In the genomic region with DNA sequence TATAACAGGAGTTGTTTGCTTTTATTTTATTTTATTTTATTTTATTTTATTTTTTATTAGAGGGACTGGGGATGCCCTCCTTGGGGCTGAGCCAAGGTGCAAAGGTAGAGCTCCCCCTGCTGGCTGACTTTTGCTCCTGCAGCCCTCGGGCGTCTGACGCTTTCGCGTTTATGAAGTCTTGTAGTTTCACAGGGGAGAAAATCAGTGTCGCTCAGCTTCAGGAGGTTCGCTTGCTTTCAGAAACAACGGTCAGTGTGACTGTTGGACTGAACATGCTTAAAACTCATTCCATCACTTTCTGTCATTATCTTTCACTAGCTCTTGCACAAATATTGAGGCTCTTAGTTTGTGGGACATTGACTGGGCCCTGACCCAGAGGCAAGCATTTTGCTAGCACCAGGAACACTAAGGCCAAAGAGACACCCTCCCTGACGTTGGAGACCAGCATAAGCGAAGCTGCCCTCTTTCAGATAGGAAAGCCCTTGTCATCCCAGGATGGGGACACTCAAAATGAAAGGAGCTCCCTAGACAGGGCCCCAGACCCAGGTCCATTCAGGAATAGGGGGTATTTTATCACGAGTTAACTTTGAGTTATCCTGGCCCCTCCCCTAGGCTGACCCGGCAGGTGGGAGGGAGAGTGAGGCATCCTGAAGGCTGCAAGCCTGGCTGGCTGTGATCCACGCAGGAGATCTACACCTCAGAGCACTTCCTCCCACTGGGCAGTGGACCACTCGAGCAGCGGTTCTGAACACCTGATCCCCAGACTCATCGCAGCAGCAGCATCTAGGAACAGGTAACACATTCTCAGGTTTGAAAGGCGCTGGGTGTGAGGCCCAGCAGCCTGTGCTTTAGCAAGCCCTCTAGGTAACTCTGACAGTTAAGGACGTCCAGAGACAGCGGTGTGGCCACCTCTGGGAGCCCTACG, we compare ENCODE assay signal across 8 cellular contexts. TPM values are rescaled to one million over a fixed set of nuclear protein-coding genes. Genes with fewer than 3 reads are reported as not detected.
DNase-seq lines count a peak whose midpoint lies in the region; ATAC-seq and TF ChIP-seq lines count a peak whose summit lies in the region.
"Had no signal": no experiment of that assay in that cellular context is flagged by ENCODE, and none has a peak within 500 bp of the region (broad histone marks: within the 10 kb centered on the region; RNA-seq: fewer than 3 reads in every experiment).

No MANE protein-coding gene starts in this region.

- H3K36me3 ChIP-seq in fibroblast of lung (ENCODE audit: control insufficient read depth, insufficient read depth, low read length): no peaks in the 10 kb centered on the region

- DNase-seq in GM12865 (ENCODE audit: low read depth) (peak; percentile 84), OCI-M1 (lab: John Stamatoyannopoulos, UW) (peak; percentile 70), activated T-cell treated with anti-CD3 and anti-CD28 coated beads for 48 hours (ENCODE audit: low read depth) (peak; percentile 67), fibroblast of lung (ENCODE audit: low read depth in 2 of 2) (peak; percentile 13 to 66), neural crest cell (ENCODE audit: low read depth, low spot score) (peak; percentile 87)
- DNase-seq in stimulated activated naive CD8-positive, alpha-beta T cell treated with anti-CD3 and anti-CD28 coated beads, Interleukin-15, amount 100 ng/mL, for 72 hours: peak; percentile 71 to 73

- peaks cover 9% of the 10 kb centered on the region for H3K27me3 ChIP-seq in fibroblast of lung (ENCODE audit: control insufficient read depth, insufficient read depth, low read length)

- no peak overlapping the region for H3K27ac ChIP-seq in fibroblast of lung (ENCODE audit: insufficient read depth, low read length)

- peak; percentile 73 for ATAC-seq in HG03103 (IDR thresholded peaks at IDR 0.05; ENCODE audit: low read depth, unreplicated experiment)
- peak; percentile 69 for ATAC-seq in stimulated activated naive CD8-positive, alpha-beta T cell treated with anti-CD3 and anti-CD28 coated beads, Interleukin-15, amount 100 ng/mL, for 72 hours

- H3K9me3 Mint-ChIP-seq in neural crest cell: no peaks in the 10 kb centered on the region
- H3K9me3 Mint-ChIP-seq in stimulated activated naive CD8-positive, alpha-beta T cell treated with anti-CD3 and anti-CD28 coated beads, Interleukin-15, amount 100 ng/mL, for 72 hours: no peaks in the 10 kb centered on the region

- TF ChIP-seq CTCF in GM12865 (IDR thresholded peaks at IDR 0.05; ENCODE audit: insufficient read depth, low read depth, low read length, missing control alignments) (peak; percentile 87), fibroblast of lung (conservative IDR thresholded peaks at IDR 0.05 in 1 of 2, IDR thresholded peaks at IDR 0.05 in 1 of 2; ENCODE audit: low read depth in 1 of 2, low read length in 2 of 2) (peak; percentile 87), neural crest cell (conservative IDR thresholded peaks at IDR 0.05) (peak; percentile 99)

- no peak overlapping the region for H3K4me3 Mint-ChIP-seq in neural crest cell
- H3K4me3 Mint-ChIP-seq in stimulated activated naive CD8-positive, alpha-beta T cell treated with anti-CD3 and anti-CD28 coated beads, Interleukin-15, amount 100 ng/mL, for 72 hours: no peak overlapping the region

- no peak overlapping the region for H3K27ac Mint-ChIP-seq in neural crest cell (ENCODE audit: unreplicated experiment)
- no peak overlapping the region for H3K27ac Mint-ChIP-seq in stimulated activated naive CD8-positive, alpha-beta T cell treated with anti-CD3 and anti-CD28 coated beads, Interleukin-15, amount 100 ng/mL, for 72 hours

- H3K4me3 ChIP-seq in GM12865 (ENCODE audit: low read depth, low read length) (no peak overlapping the region), fibroblast of lung (replicated peaks in 1 of 4; ENCODE audit: control extremely low read depth in 1 of 4, insufficient read depth in 1 of 4, low read depth in 3 of 4, low read length in 4 of 4) (no peak overlapping the region)
- H3K4me3 ChIP-seq: skin epidermis had no signal

- no peak overlapping the region for H3K9ac ChIP-seq in fibroblast of lung (ENCODE audit: insufficient read depth, low read length)

- H3K4me1 ChIP-seq in fibroblast of lung (ENCODE audit: control insufficient read depth, extremely low read depth, insufficient read depth, low read length): no peaks in the 10 kb centered on the region

- no peaks in the 10 kb centered on the region for H3K9me3 ChIP-seq in fibroblast of lung (ENCODE audit: control insufficient read depth, insufficient read depth, low read depth, low read length)

- H2AFZ ChIP-seq in fibroblast of lung (ENCODE audit: low read length): peak overlapping the region; percentile 69

- peaks cover 25% of the 10 kb centered on the region for H3K4me1 Mint-ChIP-seq in neural crest cell
- H3K4me1 Mint-ChIP-seq in stimulated activated naive CD8-positive, alpha-beta T cell treated with anti-CD3 and anti-CD28 coated beads, Interleukin-15, amount 100 ng/mL, for 72 hours: peaks cover 15% of the 10 kb centered on the region

- no peaks in the 10 kb centered on the region for H4K20me1 ChIP-seq in fibroblast of lung (ENCODE audit: control insufficient read depth, extremely low read depth, insufficient read depth, low read length)

- no peaks in the 10 kb centered on the region for H3K79me2 ChIP-seq in fibroblast of lung (ENCODE audit: control insufficient read depth, insufficient read depth, low read length)

- no peaks in the 10 kb centered on the region for H3K36me3 Mint-ChIP-seq in neural crest cell (ENCODE audit: low read depth)

- no peak overlapping the region for H3K4me2 ChIP-seq in fibroblast of lung (ENCODE audit: extremely low read depth, insufficient read depth, low read length)

- H3K27me3 Mint-ChIP-seq in neural crest cell (ENCODE audit: low read depth): no peaks in the 10 kb centered on the region
- H3K27me3 Mint-ChIP-seq in stimulated activated naive CD8-positive, alpha-beta T cell treated with anti-CD3 and anti-CD28 coated beads, Interleukin-15, amount 100 ng/mL, for 72 hours: no peaks in the 10 kb centered on the region

RNA-seq across cellular contexts. Expression of a gene that starts 34.4 kb away (rescaled TPM):
- total RNA-seq in fibroblast of lung (2.8 and 3.1 TPM in 2 replicates), neural crest cell (29.1 and 31.1 TPM in 2 replicates)
- polyA plus RNA-seq in fibroblast of lung: 4.4 and 5.7 TPM in 2 replicates
- polyA plus RNA-seq in fibroblast of lung (2012): 2.8 and 3.7 TPM in 2 replicates
- polyA minus RNA-seq in fibroblast of lung (ENCODE audit: low replicate concordance): 1.9 TPM in 1 of 2 replicates, not detected in the other

RNA-seq across cellular contexts. Expression of a gene that starts 35.8 kb away (rescaled TPM):
- total RNA-seq in fibroblast of lung (38.0 and 43.3 TPM in 2 replicates), neural crest cell (14.6 and 17.3 TPM in 2 replicates)
- 13.7 and 15.8 TPM in 2 replicates for polyA plus RNA-seq in fibroblast of lung
- 8.3 and 11.3 TPM in 2 replicates for polyA plus RNA-seq in fibroblast of lung (2012)
- polyA minus RNA-seq in fibroblast of lung (ENCODE audit: low replicate concordance): 4.0 and 4.3 TPM in 2 replicates
